In genomic region chr5:135249658-135250057, GRCh38 we compare ENCODE assay signal across 20 cellular contexts.
A peak's percentile ranks its signal among the peaks of the same experiment; 100 is the strongest.
DNase-seq lines count a peak whose midpoint lies in the region; ATAC-seq, FAIRE-seq and TF ChIP-seq lines count a peak whose summit lies in the region.
"Had no signal": no experiment of that assay in that cellular context is flagged by ENCODE, and none has a peak within 500 bp of the region (broad histone marks: within the 10 kb centered on the region; RNA-seq: fewer than 3 reads in every experiment).

No MANE protein-coding gene starts in this region.

- H3K4me3 ChIP-seq in sigmoid colon (no peak overlapping the region), ascending aorta (no peak overlapping the region), kidney (ENCODE audit: low read length in 2 of 2) (no peak overlapping the region)
- H3K4me3 ChIP-seq: hepatocyte, upper lobe of right lung had no signal

- TF ChIP-seq EP300 in sigmoid colon (IDR thresholded peaks at IDR 0.05): no peak

- no peak for TF ChIP-seq POLR2A in sigmoid colon (IDR thresholded peaks at IDR 0.05)

- no peak for ATAC-seq in HG02973 (IDR thresholded peaks at IDR 0.05; ENCODE audit: unreplicated experiment)
- ATAC-seq: effector memory CD8-positive, alpha-beta T cell; Right ventricle myocardium inferior; T-cell; upper lobe of right lung had no signal

- H3K27me3 ChIP-seq in sigmoid colon: no peaks in the 10 kb centered on the region
- no peaks in the 10 kb centered on the region for H3K27me3 ChIP-seq in ascending aorta
- H3K27me3 ChIP-seq: hepatocyte, upper lobe of right lung had no signal

- DNase-seq in Daoy (ENCODE audit: low read depth): peak; percentile 46
- DNase-seq in HUDEP-2 (lab: John Stamatoyannopoulos, UW; ENCODE audit: unreplicated experiment in 76 of 76): peak in 43 of 76 experiments; percentile 7 to 66 (median 35)
- peak; percentile 29 for DNase-seq in ecto neural progenitor cell (ENCODE audit: low spot score)
- peak; percentile 22 for DNase-seq in sigmoid colon
- DNase-seq in ascending aorta (ENCODE audit: low spot score in 2 of 2): no peak
- DNase-seq in kidney: no peak
- DNase-seq: activated effector memory CD4-positive, alpha-beta T cell treated with Interleukin-2 at 50 U/mL for 16 hours; amniotic stem cell; CD8-positive, alpha-beta memory T cell; DMS79 treated with DMSO at 0.1 percent for 48 hours; effector memory CD8-positive, alpha-beta T cell; H7; MV-4-11; NCI-H1930; NCI-H446 had no signal

- no peak for FAIRE-seq in kidney (lab: Jason Lieb, UNC)

- H3K4me1 ChIP-seq in sigmoid colon: peaks cover 0 to 31% (median 29%) of the 10 kb centered on the region in 4 donors
- H3K4me1 ChIP-seq in ascending aorta: peaks cover 14 to 18% of the 10 kb centered on the region in 2 donors
- H3K4me1 ChIP-seq in kidney (ENCODE audit: control insufficient read depth in 1 of 2, insufficient read depth in 1 of 2, low read depth in 1 of 2, low read length in 2 of 2): no peaks in the 10 kb centered on the region

- H3K36me3 ChIP-seq in sigmoid colon (no peaks in the 10 kb centered on the region), ascending aorta (no peaks in the 10 kb centered on the region), kidney (ENCODE audit: control insufficient read depth in 1 of 2, insufficient read depth in 2 of 2, low read length in 2 of 2) (no peaks in the 10 kb centered on the region)
- H3K36me3 ChIP-seq: upper lobe of right lung had no signal

- H3K9me3 ChIP-seq in sigmoid colon: no peaks in the 10 kb centered on the region
- H3K9me3 ChIP-seq in ascending aorta: no peaks in the 10 kb centered on the region
- H3K9me3 ChIP-seq in kidney (ENCODE audit: control insufficient read depth in 1 of 2, low read length in 2 of 2): no peaks in the 10 kb centered on the region
- H3K9me3 ChIP-seq: upper lobe of right lung had no signal

- WGBS in sigmoid colon, 2 donors: 91% methylated on average over 5 of the region's 5 CpGs

- intact Hi-C loops in sigmoid colon (cut with DNase I) (no loop called here), ascending aorta (cut with DNase I) (loop anchor here (10.0 kb wide), 1 partner anchor 245 kb away; no protein-coding TSS in a partner anchor), kidney (cut with DNase I) (no loop called here)

- H3K9ac ChIP-seq in kidney (ENCODE audit: low read length in 2 of 2): no peak overlapping the region

- H3K27ac ChIP-seq in sigmoid colon: no peak overlapping the region
- no peak overlapping the region for H3K27ac ChIP-seq in ascending aorta
- H3K27ac ChIP-seq in kidney (ENCODE audit: low read depth in 2 of 2, low read length in 2 of 2): no peak overlapping the region
- H3K27ac ChIP-seq: hepatocyte, upper lobe of right lung had no signal

- no peak for TF ChIP-seq CTCF in sigmoid colon (IDR thresholded peaks at IDR 0.05)
- TF ChIP-seq CTCF in ascending aorta (IDR thresholded peaks at IDR 0.05): no peak
- no peak for TF ChIP-seq CTCF in kidney (IDR thresholded peaks at IDR 0.05; ENCODE audit: borderline replicate concordance, extremely low read depth, insufficient read depth)

Comparison
In these comparisons a context has a peak if more than half of its experiments do, and no peak if none do; other contexts are left out.
1. DNase-seq: peak in Daoy (single experiment), HUDEP-2 (43 of 76), ecto neural progenitor cell (single experiment) and sigmoid colon (single experiment); none in ascending aorta (0 of 2) and kidney (single experiment).